In genomic region chr16:12157510-12158093, GRCh38 we compare ENCODE assay signal across 15 cellular contexts.
DNase-seq lines count a peak whose midpoint lies in the region; ATAC-seq and TF ChIP-seq lines count a peak whose summit lies in the region.
"Had no signal": no experiment of that assay in that cellular context is flagged by ENCODE, and none has a peak within 500 bp of the region (broad histone marks: within the 10 kb centered on the region; RNA-seq: fewer than 3 reads in every experiment).

No MANE protein-coding gene starts in this region.

- H3K4me1 Mint-ChIP-seq in CD8-positive, alpha-beta memory T cell: no peaks in the 10 kb centered on the region

- CTCF ChIA-PET in AG04450 (lab: Charles Lee): no interaction called here
- CTCF ChIA-PET in CD8-positive, alpha-beta memory T cell (lab: Charles Lee): no interaction called here

- ATAC-seq in Right ventricle myocardium superior (ENCODE audit: poor library complexity) (no peak), GM19467 (IDR thresholded peaks at IDR 0.05; ENCODE audit: unreplicated experiment) (no peak)
- ATAC-seq: naive thymus-derived CD4-positive, alpha-beta T cell had no signal

- H3K4me3 ChIP-seq in AG04450 (ENCODE audit: low read depth, low read length): no peak overlapping the region
- H3K4me3 ChIP-seq in CD8-positive, alpha-beta memory T cell (ENCODE audit: low read length): no peak overlapping the region

- H3K36me3 Mint-ChIP-seq in CD8-positive, alpha-beta memory T cell: peaks cover 16 to 28% (median 18%) of the 10 kb centered on the region in 3 donors

- intact Hi-C loops in Right ventricle myocardium superior (cut with DNase I): no loop called here

- no peaks in the 10 kb centered on the region for H3K36me3 ChIP-seq in CD8-positive, alpha-beta memory T cell (ENCODE audit: insufficient read depth, low read length)

- H3K27ac ChIP-seq in AG04450 (ENCODE audit: low read depth, low read length): peak overlapping the region; percentile 21
- H3K27ac ChIP-seq in CD8-positive, alpha-beta memory T cell (ENCODE audit: low read depth, low read length): no peak overlapping the region

- H3K9me3 ChIP-seq in AG04450 (ENCODE audit: control insufficient read depth, insufficient read depth, low read length): peaks cover 6% of the 10 kb centered on the region; the same call in 1 of the 2 replicates
- no peaks in the 10 kb centered on the region for H3K9me3 ChIP-seq in CD8-positive, alpha-beta memory T cell (ENCODE audit: low read length)

- no peaks in the 10 kb centered on the region for H3K27me3 ChIP-seq in AG04450 (ENCODE audit: control insufficient read depth, insufficient read depth, low read length)
- H3K27me3 ChIP-seq in CD8-positive, alpha-beta memory T cell (ENCODE audit: insufficient read depth, low read length, poor library complexity, severe bottlenecking): no peaks in the 10 kb centered on the region

- H3K9me3 Mint-ChIP-seq in CD8-positive, alpha-beta memory T cell: no peaks in the 10 kb centered on the region
- H3K9me3 Mint-ChIP-seq: activated T-cell treated with anti-CD3 and anti-CD28 coated beads, Interleukin-2, amount 50 U/mL, for 24 hours; naive thymus-derived CD4-positive, alpha-beta T cell had no signal

- no peak for TF ChIP-seq CTCF in AG04450 (IDR thresholded peaks at IDR 0.05; ENCODE audit: low read depth, low read length)

- no peaks in the 10 kb centered on the region for H3K4me1 ChIP-seq in CD8-positive, alpha-beta memory T cell (ENCODE audit: insufficient read depth, low read length)

- POLR2A ChIA-PET in AG04450 (lab: Yijun Ruan, JAX): no interaction called here
- POLR2A ChIA-PET in CD8-positive, alpha-beta memory T cell (lab: Charles Lee): no interaction called here

- DNase-seq in AG04450 (ENCODE audit: low read depth, low spot score): no peak
- peak; percentile 41 for DNase-seq in HS-27A (ENCODE audit: low read depth)
- DNase-seq in astrocyte of the hippocampus (ENCODE audit: low read depth, low spot score): peak; percentile 57
- peak; percentile 73 for DNase-seq in hepatic stellate cell (ENCODE audit: low spot score)
- no peak for DNase-seq in mesenteric fat pad (ENCODE audit: low spot score)
- DNase-seq in CD8-positive, alpha-beta memory T cell: no peak
- no peak for DNase-seq in Right ventricle myocardium superior
- DNase-seq: activated CD4-positive, alpha-beta T cell treated with anti-CD3 and anti-CD28 coated beads, Interleukin-2, amount 50 U/mL, for 1 hour; activated T-cell treated with anti-CD3 and anti-CD28 coated beads, Interleukin-2, amount 50 U/mL, for 24 hours; erythroblast; naive thymus-derived CD4-positive, alpha-beta T cell; NCI-H1092; SHP77 treated with DMSO at 0.1 percent for 48 hours had no signal

- no peak overlapping the region for H3K27ac Mint-ChIP-seq in CD8-positive, alpha-beta memory T cell
- H3K27ac Mint-ChIP-seq: activated naive CD8-positive, alpha-beta T cell; activated T-cell treated with anti-CD3 and anti-CD28 coated beads, Interleukin-2, amount 50 U/mL, for 24 hours; naive thymus-derived CD4-positive, alpha-beta T cell had no signal

- no peak overlapping the region for H3K4me3 Mint-ChIP-seq in CD8-positive, alpha-beta memory T cell
- H3K4me3 Mint-ChIP-seq: activated naive CD8-positive, alpha-beta T cell; activated T-cell treated with anti-CD3 and anti-CD28 coated beads, Interleukin-2, amount 50 U/mL, for 24 hours; naive thymus-derived CD4-positive, alpha-beta T cell had no signal

- no peaks in the 10 kb centered on the region for H3K27me3 Mint-ChIP-seq in CD8-positive, alpha-beta memory T cell
- H3K27me3 Mint-ChIP-seq: activated naive CD8-positive, alpha-beta T cell; activated T-cell treated with anti-CD3 and anti-CD28 coated beads, Interleukin-2, amount 50 U/mL, for 24 hours; naive thymus-derived CD4-positive, alpha-beta T cell had no signal

Comparison
In these comparisons a context has a peak if more than half of its experiments do, and no peak if none do; other contexts are left out.
1. DNase-seq: peak in HS-27A (single experiment), astrocyte of the hippocampus (single experiment) and hepatic stellate cell (single experiment); none in AG04450 (single experiment), mesenteric fat pad (single experiment), CD8-positive, alpha-beta memory T cell (0 of 5) and Right ventricle myocardium superior (single experiment).